ENCODE assay signal across 1 cellular context in the genomic region with DNA sequence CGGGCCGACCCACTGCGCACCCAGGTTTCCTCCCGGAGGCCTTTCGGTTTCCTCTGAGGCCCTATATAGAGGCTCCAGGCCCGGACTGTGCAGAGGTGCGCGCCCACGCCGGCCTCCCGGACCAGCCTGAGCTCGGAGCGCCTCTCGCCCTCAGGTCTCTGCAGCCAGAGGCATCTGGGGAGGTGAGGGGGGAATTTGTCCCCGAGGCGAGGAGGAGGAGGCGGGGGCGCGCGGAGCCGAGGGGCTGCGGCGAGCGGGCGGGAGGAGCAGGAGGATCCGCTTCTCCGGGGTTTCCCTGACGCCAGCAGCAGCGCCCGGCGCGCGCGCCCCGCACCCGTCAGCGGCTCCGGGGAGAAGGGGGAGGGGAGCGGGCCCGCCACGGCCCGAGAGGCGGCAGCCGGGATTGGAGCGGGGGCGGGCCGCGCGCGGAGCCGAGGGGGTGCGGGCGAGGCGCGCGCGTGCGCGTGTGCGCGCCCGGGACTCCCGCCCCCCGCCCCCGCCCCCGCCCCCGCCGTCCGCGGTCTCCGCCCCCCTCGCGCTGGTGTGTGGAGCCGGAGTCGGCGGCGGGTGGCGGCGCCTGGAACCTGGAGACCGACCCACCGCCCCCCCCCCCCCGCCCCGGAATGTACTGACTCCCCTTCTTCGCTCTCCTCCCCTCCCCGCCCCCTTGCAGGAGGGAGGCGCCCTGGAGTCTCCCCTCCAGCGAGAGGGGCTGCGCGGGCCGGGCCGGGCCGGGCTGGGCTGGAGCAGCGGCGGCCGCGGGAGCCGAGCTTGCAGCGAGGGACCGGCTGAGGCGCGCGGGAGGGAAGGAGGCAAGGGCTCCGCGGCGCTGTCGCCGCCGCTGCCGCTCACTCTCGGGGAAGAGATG.
TF ChIP-seq lines count a peak whose summit lies in the region.

NEO1 (plus strand) TSS at position 653 of the 868 bp plus-strand sequence; CDS start at position 866, 213 bp downstream.

TF ChIP-seq in HEK293, 187 proteins besides CTCF, POLR2A, EP300 and RAD21 (continued from another document):
- TF ChIP-seq, protein P1, sequence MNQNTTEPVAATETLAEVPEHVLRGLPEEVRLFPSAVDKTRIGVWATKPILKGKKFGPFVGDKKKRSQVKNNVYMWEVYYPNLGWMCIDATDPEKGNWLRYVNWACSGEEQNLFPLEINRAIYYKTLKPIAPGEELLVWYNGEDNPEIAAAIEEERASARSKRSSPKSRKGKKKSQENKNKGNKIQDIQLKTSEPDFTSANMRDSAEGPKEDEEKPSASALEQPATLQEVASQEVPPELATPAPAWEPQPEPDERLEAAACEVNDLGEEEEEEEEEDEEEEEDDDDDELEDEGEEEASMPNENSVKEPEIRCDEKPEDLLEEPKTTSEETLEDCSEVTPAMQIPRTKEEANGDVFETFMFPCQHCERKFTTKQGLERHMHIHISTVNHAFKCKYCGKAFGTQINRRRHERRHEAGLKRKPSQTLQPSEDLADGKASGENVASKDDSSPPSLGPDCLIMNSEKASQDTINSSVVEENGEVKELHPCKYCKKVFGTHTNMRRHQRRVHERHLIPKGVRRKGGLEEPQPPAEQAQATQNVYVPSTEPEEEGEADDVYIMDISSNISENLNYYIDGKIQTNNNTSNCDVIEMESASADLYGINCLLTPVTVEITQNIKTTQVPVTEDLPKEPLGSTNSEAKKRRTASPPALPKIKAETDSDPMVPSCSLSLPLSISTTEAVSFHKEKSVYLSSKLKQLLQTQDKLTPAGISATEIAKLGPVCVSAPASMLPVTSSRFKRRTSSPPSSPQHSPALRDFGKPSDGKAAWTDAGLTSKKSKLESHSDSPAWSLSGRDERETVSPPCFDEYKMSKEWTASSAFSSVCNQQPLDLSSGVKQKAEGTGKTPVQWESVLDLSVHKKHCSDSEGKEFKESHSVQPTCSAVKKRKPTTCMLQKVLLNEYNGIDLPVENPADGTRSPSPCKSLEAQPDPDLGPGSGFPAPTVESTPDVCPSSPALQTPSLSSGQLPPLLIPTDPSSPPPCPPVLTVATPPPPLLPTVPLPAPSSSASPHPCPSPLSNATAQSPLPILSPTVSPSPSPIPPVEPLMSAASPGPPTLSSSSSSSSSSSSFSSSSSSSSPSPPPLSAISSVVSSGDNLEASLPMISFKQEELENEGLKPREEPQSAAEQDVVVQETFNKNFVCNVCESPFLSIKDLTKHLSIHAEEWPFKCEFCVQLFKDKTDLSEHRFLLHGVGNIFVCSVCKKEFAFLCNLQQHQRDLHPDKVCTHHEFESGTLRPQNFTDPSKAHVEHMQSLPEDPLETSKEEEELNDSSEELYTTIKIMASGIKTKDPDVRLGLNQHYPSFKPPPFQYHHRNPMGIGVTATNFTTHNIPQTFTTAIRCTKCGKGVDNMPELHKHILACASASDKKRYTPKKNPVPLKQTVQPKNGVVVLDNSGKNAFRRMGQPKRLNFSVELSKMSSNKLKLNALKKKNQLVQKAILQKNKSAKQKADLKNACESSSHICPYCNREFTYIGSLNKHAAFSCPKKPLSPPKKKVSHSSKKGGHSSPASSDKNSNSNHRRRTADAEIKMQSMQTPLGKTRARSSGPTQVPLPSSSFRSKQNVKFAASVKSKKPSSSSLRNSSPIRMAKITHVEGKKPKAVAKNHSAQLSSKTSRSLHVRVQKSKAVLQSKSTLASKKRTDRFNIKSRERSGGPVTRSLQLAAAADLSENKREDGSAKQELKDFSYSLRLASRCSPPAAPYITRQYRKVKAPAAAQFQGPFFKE (tag by site-specific recombination; IDR thresholded peaks at IDR 0.05; ENCODE audit: borderline replicate concordance): peak; percentile 30; the same call in 1 of the 2 replicates
- TF ChIP-seq ZNF629 (tag by site-specific recombination; IDR thresholded peaks at IDR 0.05): peak; percentile 67
- 0 out of 2 replicates have a peak, but pooled peaks have one; percentile 10 for TF ChIP-seq PBX3 (CRISPR knock-in tag; IDR thresholded peaks at IDR 0.05)
- peak; percentile 69 for TF ChIP-seq ZNF24 (tag by site-specific recombination; IDR thresholded peaks at IDR 0.05)
- TF ChIP-seq ZNF112 (tag by site-specific recombination; IDR thresholded peaks at IDR 0.05): no peak
- 0 out of 2 replicates have a peak, but pooled peaks have one; percentile 22 for TF ChIP-seq ZBTB7A (tag by site-specific recombination; IDR thresholded peaks at IDR 0.05; ENCODE audit: low read depth)
- TF ChIP-seq MZF1 (tag by site-specific recombination; IDR thresholded peaks at IDR 0.05; ENCODE audit: borderline replicate concordance): peak; percentile 81; the same call in 1 of the 2 replicates
- TF ChIP-seq MYNN (tag by site-specific recombination; IDR thresholded peaks at IDR 0.05; ENCODE audit: borderline replicate concordance): no peak
- no peak for TF ChIP-seq ZNF645 (tag by site-specific recombination; IDR thresholded peaks at IDR 0.05)
- peak; percentile 91 for TF ChIP-seq ZNF701 (tag by site-specific recombination; IDR thresholded peaks at IDR 0.05)
- TF ChIP-seq ZNF501 (tag by site-specific recombination; IDR thresholded peaks at IDR 0.05): peak; percentile 89
- TF ChIP-seq ZNF19 (tag by site-specific recombination; IDR thresholded peaks at IDR 0.05; ENCODE audit: low read depth): no peak
- TF ChIP-seq PRDM10 (tag by site-specific recombination; IDR thresholded peaks at IDR 0.05): peak; percentile 72
- TF ChIP-seq KLF8 (tag by site-specific recombination; IDR thresholded peaks at IDR 0.05): peak; percentile 79
- TF ChIP-seq ZNF184 (tag by site-specific recombination; IDR thresholded peaks at IDR 0.05): peak; percentile 39; the same call in 1 of the 2 replicates
- no peak for TF ChIP-seq SETDB1 (IDR thresholded peaks at IDR 0.05; ENCODE audit: insufficient read length, low read length)
- no peak for TF ChIP-seq ZNF514 (tag by site-specific recombination; IDR thresholded peaks at IDR 0.05)
- TF ChIP-seq, protein P2, sequence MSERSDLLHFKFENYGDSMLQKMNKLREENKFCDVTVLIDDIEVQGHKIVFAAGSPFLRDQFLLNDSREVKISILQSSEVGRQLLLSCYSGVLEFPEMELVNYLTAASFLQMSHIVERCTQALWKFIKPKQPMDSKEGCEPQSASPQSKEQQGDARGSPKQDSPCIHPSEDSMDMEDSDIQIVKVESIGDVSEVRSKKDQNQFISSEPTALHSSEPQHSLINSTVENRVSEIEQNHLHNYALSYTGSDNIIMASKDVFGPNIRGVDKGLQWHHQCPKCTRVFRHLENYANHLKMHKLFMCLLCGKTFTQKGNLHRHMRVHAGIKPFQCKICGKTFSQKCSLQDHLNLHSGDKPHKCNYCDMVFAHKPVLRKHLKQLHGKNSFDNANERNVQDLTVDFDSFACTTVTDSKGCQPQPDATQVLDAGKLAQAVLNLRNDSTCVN (tag by site-specific recombination; optimal IDR thresholded peaks at IDR 0.05): peak; percentile 96
- 0 out of 2 replicates have a peak, but pooled peaks have one; percentile 20 for TF ChIP-seq ZNF596 (tag by site-specific recombination; IDR thresholded peaks at IDR 0.05)
- peak; percentile 67 for TF ChIP-seq ZFP69B (tag by site-specific recombination; IDR thresholded peaks at IDR 0.05)
- no peak for TF ChIP-seq SALL2 (tag by site-specific recombination; IDR thresholded peaks at IDR 0.05; ENCODE audit: borderline replicate concordance)
- TF ChIP-seq ZNF571 (tag by site-specific recombination; IDR thresholded peaks at IDR 0.05): no peak
- TF ChIP-seq ZNF248 (tag by site-specific recombination; IDR thresholded peaks at IDR 0.05): no peak
- TF ChIP-seq IKZF3 (tag by site-specific recombination; IDR thresholded peaks at IDR 0.05): peak; percentile 55
- TF ChIP-seq, protein P3, sequence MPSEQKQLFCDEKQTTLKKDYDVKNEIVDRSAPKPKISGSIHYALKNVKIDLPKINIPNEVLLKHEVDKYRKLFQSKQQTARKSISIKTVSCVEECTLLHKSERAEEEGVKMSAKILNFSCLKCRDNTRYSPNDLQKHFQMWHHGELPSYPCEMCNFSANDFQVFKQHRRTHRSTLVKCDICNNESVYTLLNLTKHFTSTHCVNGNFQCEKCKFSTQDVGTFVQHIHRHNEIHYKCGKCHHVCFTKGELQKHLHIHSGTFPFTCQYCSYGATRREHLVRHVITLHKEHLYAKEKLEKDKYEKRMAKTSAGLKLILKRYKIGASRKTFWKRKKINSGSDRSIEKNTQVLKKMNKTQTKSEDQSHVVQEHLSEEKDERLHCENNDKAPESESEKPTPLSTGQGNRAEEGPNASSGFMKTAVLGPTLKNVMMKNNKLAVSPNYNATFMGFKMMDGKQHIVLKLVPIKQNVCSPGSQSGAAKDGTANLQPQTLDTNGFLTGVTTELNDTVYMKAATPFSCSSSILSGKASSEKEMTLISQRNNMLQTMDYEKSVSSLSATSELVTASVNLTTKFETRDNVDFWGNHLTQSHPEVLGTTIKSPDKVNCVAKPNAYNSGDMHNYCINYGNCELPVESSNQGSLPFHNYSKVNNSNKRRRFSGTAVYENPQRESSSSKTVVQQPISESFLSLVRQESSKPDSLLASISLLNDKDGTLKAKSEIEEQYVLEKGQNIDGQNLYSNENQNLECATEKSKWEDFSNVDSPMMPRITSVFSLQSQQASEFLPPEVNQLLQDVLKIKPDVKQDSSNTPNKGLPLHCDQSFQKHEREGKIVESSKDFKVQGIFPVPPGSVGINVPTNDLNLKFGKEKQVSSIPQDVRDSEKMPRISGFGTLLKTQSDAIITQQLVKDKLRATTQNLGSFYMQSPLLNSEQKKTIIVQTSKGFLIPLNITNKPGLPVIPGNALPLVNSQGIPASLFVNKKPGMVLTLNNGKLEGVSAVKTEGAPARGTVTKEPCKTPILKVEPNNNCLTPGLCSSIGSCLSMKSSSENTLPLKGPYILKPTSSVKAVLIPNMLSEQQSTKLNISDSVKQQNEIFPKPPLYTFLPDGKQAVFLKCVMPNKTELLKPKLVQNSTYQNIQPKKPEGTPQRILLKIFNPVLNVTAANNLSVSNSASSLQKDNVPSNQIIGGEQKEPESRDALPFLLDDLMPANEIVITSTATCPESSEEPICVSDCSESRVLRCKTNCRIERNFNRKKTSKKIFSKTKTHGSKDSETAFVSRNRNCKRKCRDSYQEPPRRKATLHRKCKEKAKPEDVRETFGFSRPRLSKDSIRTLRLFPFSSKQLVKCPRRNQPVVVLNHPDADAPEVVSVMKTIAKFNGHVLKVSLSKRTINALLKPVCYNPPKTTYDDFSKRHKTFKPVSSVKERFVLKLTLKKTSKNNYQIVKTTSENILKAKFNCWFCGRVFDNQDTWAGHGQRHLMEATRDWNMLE (tag by site-specific recombination; conservative IDR thresholded peaks at IDR 0.05; ENCODE audit: low read depth): no peak
- TF ChIP-seq ZNF324 (tag by site-specific recombination; IDR thresholded peaks at IDR 0.05): peak; percentile 95
- peak; percentile 79 for TF ChIP-seq ZEB2 (tag by site-specific recombination; IDR thresholded peaks at IDR 0.05)
